1 cellular context compared by ENCODE assay signal in genomic region chr2:210598219-210598618, GRCh38.
"Had no signal": no experiment of that assay in that cellular context is flagged by ENCODE, and none has a peak within 500 bp of the region (broad histone marks: within the 10 kb centered on the region; RNA-seq: fewer than 3 reads in every experiment).

No MANE protein-coding gene starts in this region.

- H3K4me3 ChIP-seq: MG63 had no signal
